In genomic region chr4:77300996-77301395, GRCh38 we compare ENCODE assay signal across 7 cellular contexts.
A peak's percentile ranks its signal among the peaks of the same experiment; 100 is the strongest.
DNase-seq lines count a peak whose midpoint lies in the region; ATAC-seq and TF ChIP-seq lines count a peak whose summit lies in the region.
"Not testable (repeated sequence)": the region's sequence is repeated elsewhere in the genome, so short reads cannot be mapped to it uniquely, and the experiment has no call there.

No MANE protein-coding gene starts in this region.

- RAD21 ChIA-PET in HCT116 (lab: Charles Lee; ENCODE audit: low non-redundant PET in 1 of 2, low total read pairs in 2 of 2, uncharacterized antibody in 2 of 2, unreplicated experiment in 2 of 2), result not testable (repeated sequence)

- POLR2A ChIA-PET in HCT116 (lab: Charles Lee); PC-9 (lab: Charles Lee; ENCODE audit: unreplicated experiment); activated CD8-positive, alpha-beta T cell treated with anti-CD3 and anti-CD28 coated beads, Interleukin-2, amount 10 ng/mL, durations not matched to agents 7 days and 5 days (lab: Charles Lee): not testable (repeated sequence)

- not testable (repeated sequence) for H3K27ac ChIP-seq in HCT116 (ENCODE audit: low read depth, low read length); PC-9; endodermal cell (ENCODE audit: low read depth, low read length); trophoblast cell (ENCODE audit: low read depth, low read length)

- not testable (repeated sequence) for H4K8ac ChIP-seq in trophoblast cell (ENCODE audit: low read depth, low read length)

- H4K91ac ChIP-seq in trophoblast cell (ENCODE audit: low read depth, low read length), result not testable (repeated sequence)

- WGBS in endodermal cell (ENCODE audit: insufficient coverage in 1 of 2, insufficient read length in 1 of 2), 2 experiments, result 44% methylated on average over 2 to 3 of the region's 3 CpGs
- WGBS in trophoblast cell (ENCODE audit: extremely low coverage, insufficient coverage, insufficient read length), result no CpG with 5 or more reads among the region's 3 CpGs

- H2BK120ac ChIP-seq in trophoblast cell (ENCODE audit: insufficient read depth, low read length, poor library complexity), result not testable (repeated sequence)

- not testable (repeated sequence) for H3K27ac Mint-ChIP-seq in activated CD8-positive, alpha-beta T cell treated with anti-CD3 and anti-CD28 coated beads, Interleukin-2, amount 10 ng/mL, durations not matched to agents 7 days and 5 days
- peak overlapping the region; percentile 44 for H3K27ac Mint-ChIP-seq in endodermal cell

- not testable (repeated sequence) for H3K9me2 ChIP-seq in HCT116 (ENCODE audit: insufficient read depth); PC-9 (ENCODE audit: insufficient read depth)

- not testable (repeated sequence) for H3K79me1 ChIP-seq in trophoblast cell (ENCODE audit: low read length)

- not testable (repeated sequence) for H3F3A ChIP-seq in PC-9 (ENCODE audit: insufficient read depth, low read depth)

- not testable (repeated sequence) for H4K12ac ChIP-seq in trophoblast cell (ENCODE audit: low read depth, low read length)

- not testable (repeated sequence) for H3K9ac ChIP-seq in HCT116 (ENCODE audit: low read length); endodermal cell (ENCODE audit: extremely low read depth, low read length, poor library complexity, severe bottlenecking); trophoblast cell (ENCODE audit: low read length)

- peak overlapping the region; percentile 43 for H3K4me2 ChIP-seq in HCT116 (ENCODE audit: low read length)
- peak overlapping the region; percentile 34; the same call in 1 of the 2 replicates for H3K4me2 ChIP-seq in PC-9
- H3K4me2 ChIP-seq in trophoblast cell (ENCODE audit: low read length), result not testable (repeated sequence)

- H3K4me1 ChIP-seq in HCT116 (ENCODE audit: control insufficient read depth in 1 of 2, insufficient read depth in 2 of 2, low read length in 2 of 2); endodermal cell (ENCODE audit: control insufficient read depth, insufficient read depth, low read length); trophoblast cell (ENCODE audit: control insufficient read depth in 1 of 2, insufficient read depth in 2 of 2, low read length in 2 of 2): not testable (repeated sequence)
- peaks cover 10% of the 10 kb centered on the region for H3K4me1 ChIP-seq in PC-9 (replicated peaks; ENCODE audit: insufficient read depth)

- not testable (repeated sequence) for H3K23ac ChIP-seq in trophoblast cell (ENCODE audit: low read length)

- H3K4me1 Mint-ChIP-seq in activated CD8-positive, alpha-beta T cell treated with anti-CD3 and anti-CD28 coated beads, Interleukin-2, amount 10 ng/mL, durations not matched to agents 7 days and 5 days (ENCODE audit: low read depth), result not testable (repeated sequence)
- peaks cover 13% of the 10 kb centered on the region for H3K4me1 Mint-ChIP-seq in endodermal cell

- H3K79me2 ChIP-seq in HCT116 (ENCODE audit: insufficient read depth, low read length); PC-9 (ENCODE audit: low read depth); trophoblast cell (ENCODE audit: control insufficient read depth, insufficient read depth, low read length, poor library complexity): not testable (repeated sequence)

- not testable (repeated sequence) for TF ChIP-seq CTCF in HCT116 (IDR thresholded peaks at IDR 0.05 in 2 of 3, conservative IDR thresholded peaks at IDR 0.05 in 1 of 3; ENCODE audit: borderline replicate concordance in 1 of 3, insufficient read depth in 1 of 3, low read depth in 2 of 3, low read length in 2 of 3); PC-9 (conservative IDR thresholded peaks at IDR 0.05); endodermal cell (conservative IDR thresholded peaks at IDR 0.05)

- H3K27me3 ChIP-seq in HCT116 (ENCODE audit: insufficient read depth, low read length); PC-9 (ENCODE audit: insufficient read depth, low read depth); endodermal cell (ENCODE audit: control insufficient read depth, insufficient read depth, low read length, poor library complexity, severe bottlenecking); trophoblast cell (ENCODE audit: insufficient read depth, low read length): not testable (repeated sequence)

- not testable (repeated sequence) for TF ChIP-seq RAD21 in HCT116 (IDR thresholded peaks at IDR 0.05; ENCODE audit: low read depth)

- H3K9me3 Mint-ChIP-seq in activated CD8-positive, alpha-beta T cell treated with anti-CD3 and anti-CD28 coated beads, Interleukin-2, amount 10 ng/mL, durations not matched to agents 7 days and 5 days (ENCODE audit: insufficient read depth), result not testable (repeated sequence)
- H3K9me3 Mint-ChIP-seq in endodermal cell, result peaks cover 42% of the 10 kb centered on the region

- TF ChIP-seq POLR2A in HCT116 (IDR thresholded peaks at IDR 0.05; ENCODE audit: borderline replicate concordance, extremely low read depth, insufficient read depth, insufficient read length), result not testable (repeated sequence)

- not testable (repeated sequence) for H4K20me1 ChIP-seq in HCT116 (ENCODE audit: insufficient read depth); PC-9 (ENCODE audit: insufficient read depth)

- not testable (repeated sequence) for H2BK5ac ChIP-seq in trophoblast cell (ENCODE audit: low read depth, low read length, poor library complexity)

- not testable (repeated sequence) for ATAC-seq in HCT116; activated CD8-positive, alpha-beta T cell treated with anti-CD3 and anti-CD28 coated beads, Interleukin-2, amount 10 ng/mL, durations not matched to agents 7 days and 5 days

- not testable (repeated sequence) for H3K18ac ChIP-seq in trophoblast cell (ENCODE audit: low read length)

- DNase-seq in HCT116 (ENCODE audit: low read depth, low spot score); trophoblast cell: not testable (repeated sequence)
- peak; percentile 19 for DNase-seq in NCI-H2029 (lab: John Stamatoyannopoulos, UW)
- peak in 1 of 2 experiments; percentile 40 for DNase-seq in PC-9
- peak; percentile 28 for DNase-seq in activated CD8-positive, alpha-beta T cell treated with anti-CD3 and anti-CD28 coated beads, Interleukin-2, amount 10 ng/mL, durations not matched to agents 7 days and 5 days
- peak; percentile 70 for DNase-seq in endodermal cell
- peak; percentile 43 for DNase-seq in left kidney (ENCODE audit: low read depth, low spot score)

- peaks cover 18% of the 10 kb centered on the region for H3K27me3 Mint-ChIP-seq in activated CD8-positive, alpha-beta T cell treated with anti-CD3 and anti-CD28 coated beads, Interleukin-2, amount 10 ng/mL, durations not matched to agents 7 days and 5 days (ENCODE audit: low read depth)
- peaks cover 18% of the 10 kb centered on the region for H3K27me3 Mint-ChIP-seq in endodermal cell (ENCODE audit: insufficient read depth)

- not testable (repeated sequence) for H2AK5ac ChIP-seq in trophoblast cell (ENCODE audit: low read length)

- not testable (repeated sequence) for H3K36me3 Mint-ChIP-seq in activated CD8-positive, alpha-beta T cell treated with anti-CD3 and anti-CD28 coated beads, Interleukin-2, amount 10 ng/mL, durations not matched to agents 7 days and 5 days (ENCODE audit: low read depth); endodermal cell (ENCODE audit: low read depth)

- not testable (repeated sequence) for H3K4ac ChIP-seq in trophoblast cell (ENCODE audit: low read depth, low read length)

- not testable (repeated sequence) for H2AFZ ChIP-seq in HCT116 (ENCODE audit: low read depth, low read length, poor library complexity, severe bottlenecking); PC-9
- H2AFZ ChIP-seq in trophoblast cell (ENCODE audit: insufficient read depth, low read length, poor library complexity), result peak overlapping the region; percentile 28

- CTCF ChIA-PET in HCT116 (lab: Charles Lee); PC-9 (lab: Charles Lee): not testable (repeated sequence)
- CTCF ChIA-PET in activated CD8-positive, alpha-beta T cell treated with anti-CD3 and anti-CD28 coated beads, Interleukin-2, amount 10 ng/mL, durations not matched to agents 7 days and 5 days (lab: Charles Lee), result interaction anchor here (1.4 kb wide), 1 partner anchor 205 kb away, joined by 4 read pairs; no protein-coding TSS in a partner anchor

- not testable (repeated sequence) for H3K9me3 ChIP-seq in HCT116 (ENCODE audit: control insufficient read depth in 1 of 2, insufficient read depth in 1 of 2, low read depth in 1 of 2, low read length in 2 of 2); PC-9 (ENCODE audit: insufficient read depth, low read depth); trophoblast cell (ENCODE audit: insufficient read depth, low read depth, low read length)
- H3K9me3 ChIP-seq in endodermal cell (ENCODE audit: control insufficient read depth, low read length), result peaks cover 19% of the 10 kb centered on the region

- H3K14ac ChIP-seq in trophoblast cell (ENCODE audit: low read length), result not testable (repeated sequence)

- H3K36me3 ChIP-seq in HCT116 (ENCODE audit: control insufficient read depth in 1 of 2, insufficient read depth in 2 of 2, low read length in 2 of 2); PC-9 (ENCODE audit: low read depth); endodermal cell (ENCODE audit: control insufficient read depth, insufficient read depth, low read length); trophoblast cell (ENCODE audit: control insufficient read depth in 1 of 2, insufficient read depth in 2 of 2, low read length in 2 of 2): not testable (repeated sequence)

- H3K4me3 ChIP-seq in HCT116 (replicated peaks in 1 of 2; ENCODE audit: low read depth in 1 of 2, low read length in 2 of 2); PC-9; trophoblast cell (ENCODE audit: low read depth, low read length): not testable (repeated sequence)
- H3K4me3 ChIP-seq in endodermal cell (ENCODE audit: low read length), result peak overlapping the region; percentile 21

- intact Hi-C loops in HCT116 (cut with micrococcal nuclease); PC-9 (cut with micrococcal nuclease; ENCODE audit: unreplicated experiment): not testable (repeated sequence)

- not testable (repeated sequence) for H3K4me3 Mint-ChIP-seq in activated CD8-positive, alpha-beta T cell treated with anti-CD3 and anti-CD28 coated beads, Interleukin-2, amount 10 ng/mL, durations not matched to agents 7 days and 5 days; endodermal cell

- not testable (repeated sequence) for BruUV-seq in HCT116 (replicated peaks; lab: Mats Ljungman, UMichigan); PC-9 (replicated peaks; lab: Mats Ljungman, UMichigan)

- H2BK12ac ChIP-seq in trophoblast cell (ENCODE audit: low read length), result not testable (repeated sequence)
